ENCODE assay signal across 22 cellular contexts in the genomic region with DNA sequence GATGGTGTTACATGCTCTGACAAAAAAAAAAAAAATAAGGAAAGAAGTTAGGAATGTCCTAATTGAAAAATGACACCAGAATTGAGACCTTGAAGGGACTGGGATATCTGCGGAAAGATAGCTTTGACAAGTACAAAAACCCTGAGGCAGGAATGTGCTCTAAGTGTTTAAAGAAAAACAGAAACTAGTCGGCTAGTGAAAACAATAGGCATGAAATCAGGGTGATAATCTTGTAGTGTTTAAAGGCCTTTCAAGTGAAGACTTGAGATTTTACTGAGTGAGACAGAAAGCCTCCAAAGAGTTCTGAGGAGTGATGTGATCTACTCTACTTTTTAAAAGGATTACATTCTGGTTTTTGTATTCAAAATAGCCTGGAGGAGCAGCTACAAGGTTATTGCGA.
DNase-seq lines count a peak whose midpoint lies in the region; ATAC-seq and TF ChIP-seq lines count a peak whose summit lies in the region.
"Had no signal": no experiment of that assay in that cellular context is flagged by ENCODE, and none has a peak within 500 bp of the region (broad histone marks: within the 10 kb centered on the region; RNA-seq: fewer than 3 reads in every experiment).

No MANE protein-coding gene starts in this region.

- H3K36me3 Mint-ChIP-seq in MCF 10A (ENCODE audit: insufficient read depth, unreplicated experiment) (no peaks in the 10 kb centered on the region), chondrocyte (ENCODE audit: low read depth) (no peaks in the 10 kb centered on the region), nephron (ENCODE audit: low read depth) (no peaks in the 10 kb centered on the region), type B pancreatic cell (no peaks in the 10 kb centered on the region)
- H3K36me3 Mint-ChIP-seq: activated naive CD8-positive, alpha-beta T cell; CD4-positive, CD25-positive, alpha-beta regulatory T cell had no signal

- no peak for ATAC-seq in GM18858 (IDR thresholded peaks at IDR 0.05; ENCODE audit: unreplicated experiment)
- ATAC-seq: heart left ventricle; K562; sciatic nerve; stimulated activated naive CD8-positive, alpha-beta T cell treated with anti-CD3 and anti-CD28 coated beads, Interleukin-15, amount 100 ng/mL, for 72 hours had no signal

- intact Hi-C loops in MCF 10A (cut with micrococcal nuclease) (no loop called here), mammary epithelial cell (cut with micrococcal nuclease) (no loop called here)

- dilution Hi-C loops in mammary epithelial cell (cut with HindIII; ENCODE audit: low sequenced_read_pairs), result no loop called here

- WGBS in mammary epithelial cell (ENCODE audit: low coverage, missing lambda C conversion rate), result 76% methylated on average over 3 of the region's 3 CpGs
- WGBS in tibial nerve, 2 donors, result 68 to 75% methylated on average over 3 of the region's 3 CpGs

- H3K9me3 ChIP-seq in mammary epithelial cell (replicated peaks; ENCODE audit: insufficient read depth, low read length), result no peaks in the 10 kb centered on the region
- no peaks in the 10 kb centered on the region for H3K9me3 ChIP-seq in tibial nerve
- H3K9me3 ChIP-seq: heart left ventricle, ovary had no signal

- no peak for TF ChIP-seq EP300 in tibial nerve (IDR thresholded peaks at IDR 0.05)

- H3K4me1 ChIP-seq in mammary epithelial cell (ENCODE audit: insufficient read depth, low read length) (peaks cover 26% of the 10 kb centered on the region), tibial nerve (peaks cover 0 to 33% (median 3%) of the 10 kb centered on the region in 4 donors)

- H3K36me3 ChIP-seq in mammary epithelial cell (ENCODE audit: insufficient read depth, low read length) (no peaks in the 10 kb centered on the region), tibial nerve (no peaks in the 10 kb centered on the region)
- H3K36me3 ChIP-seq: heart left ventricle, ovary had no signal

- no peaks in the 10 kb centered on the region for H4K20me1 ChIP-seq in mammary epithelial cell (ENCODE audit: insufficient read depth, low read length)

- H3K27ac ChIP-seq in mammary epithelial cell (ENCODE audit: insufficient read depth, low read depth, low read length) (no peak overlapping the region), tibial nerve (no peak overlapping the region)
- H3K27ac ChIP-seq: heart left ventricle, ovary had no signal

- H3K27me3 ChIP-seq in mammary epithelial cell (ENCODE audit: insufficient read depth, low read length), result no peaks in the 10 kb centered on the region
- no peaks in the 10 kb centered on the region for H3K27me3 ChIP-seq in tibial nerve
- H3K27me3 ChIP-seq: heart left ventricle, ovary had no signal

- H3K27ac Mint-ChIP-seq in MCF 10A (ENCODE audit: low read depth, unreplicated experiment) (peak overlapping the region; percentile 55), chondrocyte (ENCODE audit: unreplicated experiment) (peak overlapping the region; percentile 83), nephron (peak overlapping the region; percentile 14 to 87 (median 49)), type B pancreatic cell (peak overlapping the region; percentile 58)
- H3K27ac Mint-ChIP-seq: activated naive CD8-positive, alpha-beta T cell; CD4-positive, CD25-positive, alpha-beta regulatory T cell; stimulated activated naive CD8-positive, alpha-beta T cell treated with anti-CD3 and anti-CD28 coated beads, Interleukin-15, amount 100 ng/mL, for 72 hours had no signal

- H3K4me2 ChIP-seq in mammary epithelial cell (ENCODE audit: insufficient read depth, low read depth, low read length), result no peak overlapping the region

- no peak for TF ChIP-seq CTCF in MCF 10A (IDR thresholded peaks at IDR 0.05; ENCODE audit: unreplicated experiment)
- TF ChIP-seq CTCF in mammary epithelial cell (conservative IDR thresholded peaks at IDR 0.05 in 1 of 2, IDR thresholded peaks at IDR 0.05 in 1 of 2; ENCODE audit: extremely low read depth in 1 of 2, insufficient read depth in 1 of 2, low read depth in 1 of 2, low read length in 2 of 2), result no peak
- no peak for TF ChIP-seq CTCF in chondrocyte (IDR thresholded peaks at IDR 0.05)
- no peak for TF ChIP-seq CTCF in nephron (IDR thresholded peaks at IDR 0.05; ENCODE audit: unreplicated experiment in 3 of 3)
- no peak for TF ChIP-seq CTCF in type B pancreatic cell (conservative IDR thresholded peaks at IDR 0.05)
- no peak for TF ChIP-seq CTCF in tibial nerve (IDR thresholded peaks at IDR 0.05)

- no peak overlapping the region for H3K4me3 ChIP-seq in mammary epithelial cell (replicated peaks in 1 of 3; ENCODE audit: insufficient read depth in 1 of 3, low read depth in 2 of 3, low read length in 3 of 3)
- no peak overlapping the region for H3K4me3 ChIP-seq in tibial nerve
- H3K4me3 ChIP-seq: heart left ventricle, K562, ovary had no signal

- TF ChIP-seq POLR2A in tibial nerve (IDR thresholded peaks at IDR 0.05), result no peak

- H3K4me1 Mint-ChIP-seq in MCF 10A (ENCODE audit: insufficient read depth, unreplicated experiment), result peaks cover 21% of the 10 kb centered on the region
- H3K4me1 Mint-ChIP-seq in chondrocyte (ENCODE audit: low read depth), result peaks cover 51% of the 10 kb centered on the region
- peaks cover 11% of the 10 kb centered on the region for H3K4me1 Mint-ChIP-seq in nephron
- H3K4me1 Mint-ChIP-seq in type B pancreatic cell (ENCODE audit: unreplicated experiment), result peaks cover 24% of the 10 kb centered on the region
- H3K4me1 Mint-ChIP-seq: CD4-positive, CD25-positive, alpha-beta regulatory T cell; stimulated activated naive CD8-positive, alpha-beta T cell treated with anti-CD3 and anti-CD28 coated beads, Interleukin-15, amount 100 ng/mL, for 72 hours had no signal

- in situ Hi-C loops in mammary epithelial cell (cut with MboI; ENCODE audit: low sequenced_read_pairs in 2 of 2), result loop anchor here (10.0 to 25.0 kb wide), 2 partner anchors 103 to 191 kb away; partner anchors contain the start of gene COBLL1 (in 1 of the 2)

- no peak overlapping the region for H2AFZ ChIP-seq in mammary epithelial cell (ENCODE audit: low read depth, low read length)

- H3K9me3 Mint-ChIP-seq in MCF 10A (ENCODE audit: unreplicated experiment), result no peaks in the 10 kb centered on the region
- H3K9me3 Mint-ChIP-seq in chondrocyte (ENCODE audit: low read depth), result no peaks in the 10 kb centered on the region
- no peaks in the 10 kb centered on the region for H3K9me3 Mint-ChIP-seq in nephron
- no peaks in the 10 kb centered on the region for H3K9me3 Mint-ChIP-seq in type B pancreatic cell
- H3K9me3 Mint-ChIP-seq: stimulated activated naive CD8-positive, alpha-beta T cell treated with anti-CD3 and anti-CD28 coated beads, Interleukin-15, amount 100 ng/mL, for 72 hours had no signal

- H3K4me3 Mint-ChIP-seq in MCF 10A (ENCODE audit: unreplicated experiment), result no peak overlapping the region
- H3K4me3 Mint-ChIP-seq in chondrocyte (ENCODE audit: unreplicated experiment), result no peak overlapping the region
- no peak overlapping the region for H3K4me3 Mint-ChIP-seq in nephron
- peak overlapping the region; percentile 15 for H3K4me3 Mint-ChIP-seq in type B pancreatic cell
- H3K4me3 Mint-ChIP-seq: activated naive CD8-positive, alpha-beta T cell; stimulated activated naive CD8-positive, alpha-beta T cell treated with anti-CD3 and anti-CD28 coated beads, Interleukin-15, amount 100 ng/mL, for 72 hours had no signal

- POLR2A ChIA-PET in MCF 10A (lab: Yijun Ruan, JAX), result interaction anchor here (0.9 to 4.4 kb wide), 7 partner anchors 14 to 186 kb away, joined by 3 to 24 read pairs (median 11); partner anchors contain the start of gene COBLL1

- H3K27me3 Mint-ChIP-seq in MCF 10A (ENCODE audit: insufficient read depth, unreplicated experiment) (no peaks in the 10 kb centered on the region), chondrocyte (ENCODE audit: low read depth) (no peaks in the 10 kb centered on the region), nephron (ENCODE audit: low read depth) (peaks cover 9% of the 10 kb centered on the region), type B pancreatic cell (no peaks in the 10 kb centered on the region)
- H3K27me3 Mint-ChIP-seq: CD4-positive, CD25-positive, alpha-beta regulatory T cell had no signal

- H3K9ac ChIP-seq in mammary epithelial cell (ENCODE audit: insufficient read depth, low read length), result no peak overlapping the region

- no TSS peak for BruUV-seq in MCF 10A (replicated peaks; lab: Mats Ljungman, UMichigan)
- no TSS peak for BruUV-seq in mammary epithelial cell (replicated peaks; lab: Mats Ljungman, UMichigan)

- DNase-seq in MCF 10A (ENCODE audit: unreplicated experiment) (no peak), mammary epithelial cell (no peak), chondrocyte (ENCODE audit: low spot score) (no peak), type B pancreatic cell (ENCODE audit: extremely low spot score, unreplicated experiment) (no peak), tibial nerve (ENCODE audit: low spot score in 2 of 2) (no peak), NCI-H1436 (lab: John Stamatoyannopoulos, UW) (no peak)
- DNase-seq: 8988T; activated CD4-positive, alpha-beta T cell treated with anti-CD3 and anti-CD28 coated beads, Interleukin-2, amount 50 U/mL, for 1 hour; CD4-positive, CD25-positive, alpha-beta regulatory T cell; cerebellar nuclear complex; heart left ventricle; NCI-H1694; NCI-H2171 treated with DMSO at 0.1 percent for 48 hours; NCI-H524 treated with DMSO at 0.1 percent for 48 hours; ovary; stimulated activated naive CD8-positive, alpha-beta T cell treated with anti-CD3 and anti-CD28 coated beads, Interleukin-15, amount 100 ng/mL, for 72 hours; T-helper 2 cell had no signal

- peaks cover 3% of the 10 kb centered on the region for H3K79me2 ChIP-seq in mammary epithelial cell (ENCODE audit: insufficient read depth, low read length)

- CTCF ChIA-PET in MCF 10A (lab: Yijun Ruan, JAX) (interaction anchor here (0.6 to 5.6 kb wide), 9 partner anchors 18 to 469 kb away, joined by 3 to 67 read pairs (median 6); partner anchors contain the start of genes COBLL1 and SCN3A), mammary epithelial cell (lab: Charles Lee; ENCODE audit: low non-redundant PET) (no interaction called here)
